In the genomic region with DNA sequence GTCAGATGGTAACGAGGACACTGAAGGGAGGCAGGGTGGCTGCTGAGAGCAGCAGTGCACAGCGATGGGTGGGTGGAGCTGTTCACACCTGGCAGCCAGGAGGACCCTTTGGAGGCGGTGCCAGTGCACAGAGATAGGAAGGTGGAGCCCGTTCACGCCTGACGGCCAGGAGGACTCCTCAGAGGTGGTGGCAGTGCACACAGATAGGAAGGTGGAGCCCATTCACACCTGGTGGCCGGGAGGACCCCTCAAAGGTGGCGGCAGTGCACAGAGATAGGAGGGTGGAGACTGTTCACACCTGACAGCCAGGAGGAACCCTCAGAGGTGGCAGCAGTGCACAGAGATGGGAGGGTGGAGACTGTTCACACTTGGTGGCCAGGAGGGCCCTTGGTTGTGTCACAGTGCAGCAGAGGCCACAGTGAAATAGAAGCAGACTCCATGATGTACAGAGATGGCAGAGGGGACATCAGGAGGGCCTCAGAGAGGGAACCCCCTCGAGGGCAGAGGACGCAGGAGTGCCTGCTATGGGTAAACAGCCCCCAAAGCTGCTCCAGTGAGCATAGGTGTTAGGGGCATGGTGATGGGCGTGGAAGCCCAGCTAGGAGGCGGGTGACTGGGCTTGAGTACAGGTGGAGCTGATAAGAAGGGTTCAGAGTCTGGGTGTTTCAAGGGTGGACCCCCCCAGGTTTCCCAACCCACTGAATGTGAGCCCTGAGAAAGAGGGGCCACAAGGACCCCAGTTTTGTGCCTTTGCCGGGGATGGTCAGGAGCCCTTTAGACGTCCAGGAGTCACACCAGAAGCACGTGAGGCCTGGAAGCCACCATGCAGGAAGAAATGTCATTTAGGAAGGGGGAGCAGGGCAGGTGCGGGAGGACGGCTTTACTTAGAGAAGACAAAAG, we compare ENCODE assay signal across 19 cellular contexts.
A peak's percentile ranks its signal among the peaks of the same experiment; 100 is the strongest.
DNase-seq lines count a peak whose midpoint lies in the region; ATAC-seq and TF ChIP-seq lines count a peak whose summit lies in the region.
"Had no signal": no experiment of that assay in that cellular context is flagged by ENCODE, and none has a peak within 500 bp of the region (broad histone marks: within the 10 kb centered on the region; RNA-seq: fewer than 3 reads in every experiment).

No MANE protein-coding gene starts in this region.

- H3K23ac ChIP-seq in IMR-90 (ENCODE audit: low read depth, low read length) (no peak overlapping the region), neuronal stem cell (ENCODE audit: low read depth, low read length, poor library complexity) (peak overlapping the region; percentile 9)

- H4K91ac ChIP-seq in IMR-90 (ENCODE audit: insufficient read depth, low read depth, low read length): no peak overlapping the region
- no peak overlapping the region for H4K91ac ChIP-seq in neuronal stem cell (ENCODE audit: low read depth, low read length, poor library complexity)

- H3K4me1 Mint-ChIP-seq in type B pancreatic cell (ENCODE audit: unreplicated experiment): no peaks in the 10 kb centered on the region
- H3K4me1 Mint-ChIP-seq: CD4-positive, CD25-positive, alpha-beta regulatory T cell had no signal

- H3K4ac ChIP-seq in IMR-90 (ENCODE audit: low read depth, low read length) (no peak overlapping the region), neuronal stem cell (ENCODE audit: low read length) (peak overlapping the region; percentile 7)

- H2BK12ac ChIP-seq in neuronal stem cell (ENCODE audit: low read length): no peak overlapping the region

- POLR2A ChIA-PET in IMR-90 (lab: Charles Lee; ENCODE audit: unreplicated experiment): no interaction called here

- no peak overlapping the region for H2AK5ac ChIP-seq in IMR-90 (ENCODE audit: low read depth, low read length)
- H2AK5ac ChIP-seq in neuronal stem cell (ENCODE audit: low read depth, low read length): peak overlapping the region; percentile 48

- H2BK20ac ChIP-seq in IMR-90 (ENCODE audit: low read depth, low read length): no peak overlapping the region

- no peak overlapping the region for H3K56ac ChIP-seq in IMR-90 (ENCODE audit: extremely low read depth, insufficient read depth, low read length)

- H2AK9ac ChIP-seq in IMR-90 (replicated peaks; ENCODE audit: low read depth, low read length, poor library complexity): no peak overlapping the region

- no peak overlapping the region for H3K18ac ChIP-seq in IMR-90 (ENCODE audit: low read depth, low read length)
- peak overlapping the region; percentile 38 for H3K18ac ChIP-seq in neuronal stem cell (ENCODE audit: low read length)

- ATAC-seq in IMR-90 (ENCODE audit: low read depth): no peak
- no peak for ATAC-seq in RWPE2 (ENCODE audit: low read depth)
- no peak for ATAC-seq in HG02571 (IDR thresholded peaks at IDR 0.05; ENCODE audit: unreplicated experiment)

- no peak overlapping the region for H4K5ac ChIP-seq in IMR-90 (ENCODE audit: low read depth, low read length)

- H3K4me2 ChIP-seq in IMR-90 (ENCODE audit: low read depth, low read length): no peak overlapping the region
- no peak overlapping the region for H3K4me2 ChIP-seq in neuronal stem cell (ENCODE audit: insufficient read depth, low read length, poor library complexity, severe bottlenecking)

- no peaks in the 10 kb centered on the region for H3K4me1 ChIP-seq in IMR-90 (ENCODE audit: control insufficient read depth, insufficient read depth, low read length)
- H3K4me1 ChIP-seq in RWPE2 (ENCODE audit: insufficient read depth, poor library complexity, severe bottlenecking): no peaks in the 10 kb centered on the region
- peaks cover 0 to 13% of the 10 kb centered on the region in 2 donors for H3K4me1 ChIP-seq in neuronal stem cell (ENCODE audit: control insufficient read depth in 2 of 2, insufficient read depth in 1 of 2, low read depth in 1 of 2, low read length in 2 of 2)

- no peak overlapping the region for H2BK120ac ChIP-seq in IMR-90 (ENCODE audit: low read depth, low read length)
- H2BK120ac ChIP-seq in neuronal stem cell (ENCODE audit: low read depth, low read length): peak overlapping the region; percentile 52

- H3K27ac ChIP-seq in IMR-90 (ENCODE audit: insufficient read depth, low read length): no peak overlapping the region
- no peak overlapping the region for H3K27ac ChIP-seq in RWPE2 (ENCODE audit: poor library complexity, severe bottlenecking)
- no peak overlapping the region for H3K27ac ChIP-seq in neuronal stem cell (replicated peaks; ENCODE audit: low read length)

- no TSS peak for BruUV-seq in IMR-90 (replicated peaks; lab: Mats Ljungman, UMichigan)

- H3K79me1 ChIP-seq in IMR-90 (ENCODE audit: low read depth in 1 of 2, low read length in 2 of 2) (no peaks in the 10 kb centered on the region), neuronal stem cell (ENCODE audit: low read depth, low read length) (no peaks in the 10 kb centered on the region)

- H3K36me3 Mint-ChIP-seq in type B pancreatic cell: no peaks in the 10 kb centered on the region
- H3K36me3 Mint-ChIP-seq: CD4-positive, CD25-positive, alpha-beta regulatory T cell; IgD-negative memory B cell had no signal

- dilution Hi-C loops in IMR-90 (cut with HindIII; ENCODE audit: low sequenced_read_pairs, unreplicated experiment): no loop called here

- DNase-seq in IMR-90: no peak
- peak; percentile 33 for DNase-seq in RWPE2 (ENCODE audit: low spot score)
- no peak for DNase-seq in neuronal stem cell (ENCODE audit: low spot score)
- peak; percentile 58 for DNase-seq in type B pancreatic cell (ENCODE audit: extremely low spot score, unreplicated experiment)
- DNase-seq in mucosa of gallbladder (ENCODE audit: low spot score): no peak
- DNase-seq in NCI-H2081 treated with DMSO at 0.1 percent for 48 hours (lab: John Stamatoyannopoulos, UW): no peak
- DNase-seq: CD4-positive, CD25-positive, alpha-beta regulatory T cell; EL; GF-D8; H7; HFFc6; MV-4-11; NCI-H1694; NCI-H2081; NCI-H2171 treated with DMSO at 0.1 percent for 48 hours; NCI-H446; Right ventricle myocardium superior had no signal

- no peaks in the 10 kb centered on the region for H3K36me3 ChIP-seq in IMR-90 (ENCODE audit: control insufficient read depth, insufficient read depth, low read length)
- H3K36me3 ChIP-seq in RWPE2 (ENCODE audit: low read depth): no peaks in the 10 kb centered on the region
- no peaks in the 10 kb centered on the region for H3K36me3 ChIP-seq in neuronal stem cell (replicated peaks in 1 of 2; ENCODE audit: control insufficient read depth in 2 of 2, insufficient read depth in 2 of 2, low read length in 2 of 2)

- intact Hi-C loops in IMR-90 (cut with micrococcal nuclease): no loop called here

- TF ChIP-seq CTCF in IMR-90 (conservative IDR thresholded peaks at IDR 0.05; ENCODE audit: low read depth, low read length) (no peak), RWPE2 (IDR thresholded peaks at IDR 0.05; ENCODE audit: poor library complexity, severe bottlenecking) (no peak), type B pancreatic cell (conservative IDR thresholded peaks at IDR 0.05) (no peak)

- H3K27me3 Mint-ChIP-seq in type B pancreatic cell: peaks cover 27% of the 10 kb centered on the region
- H3K27me3 Mint-ChIP-seq: IgD-negative memory B cell had no signal

- in situ Hi-C loops in IMR-90 (cut with MboI; ENCODE audit: low sequenced_read_pairs): no loop called here

- no peak overlapping the region for H4K8ac ChIP-seq in IMR-90 (ENCODE audit: low read depth in 2 of 2, low read length in 2 of 2)
- H4K8ac ChIP-seq in neuronal stem cell (ENCODE audit: low read depth, low read length): no peak overlapping the region

- H3K27me3 ChIP-seq in IMR-90 (ENCODE audit: control insufficient read depth, insufficient read depth, low read length): no peaks in the 10 kb centered on the region
- H3K27me3 ChIP-seq in RWPE2 (ENCODE audit: insufficient read depth, poor library complexity, severe bottlenecking): no peaks in the 10 kb centered on the region
- peaks cover 0 to 2% (median 0%) of the 10 kb centered on the region in 3 experiments for H3K27me3 ChIP-seq in neuronal stem cell (ENCODE audit: control insufficient read depth in 3 of 3, insufficient read depth in 3 of 3, low read depth in 1 of 3, low read length in 3 of 3)

- H3K9me3 ChIP-seq in IMR-90 (ENCODE audit: control insufficient read depth, insufficient read depth, low read length): peaks cover 44% of the 10 kb centered on the region
- H3K9me3 ChIP-seq in RWPE2 (ENCODE audit: severe bottlenecking): no peaks in the 10 kb centered on the region
- peaks cover 0 to 4% of the 10 kb centered on the region in 2 donors for H3K9me3 ChIP-seq in neuronal stem cell (replicated peaks in 1 of 2; ENCODE audit: control insufficient read depth in 2 of 2, insufficient read depth in 1 of 2, low read depth in 1 of 2, low read length in 2 of 2)

- H3K9me1 ChIP-seq in IMR-90 (ENCODE audit: insufficient read depth, low read length): no peaks in the 10 kb centered on the region

- H3K9ac ChIP-seq in IMR-90 (ENCODE audit: low read depth, low read length) (no peak overlapping the region), neuronal stem cell (ENCODE audit: low read depth, low read length, poor library complexity) (no peak overlapping the region)

- WGBS in IMR-90 (ENCODE audit: extremely low coverage in 2 of 2, insufficient read length in 1 of 2), 2 experiments: 46% methylated on average over 8 of the region's 17 CpGs; no CpG with 5 or more reads in 1 of the 2 experiments
- no CpG with 5 or more reads among the region's 17 CpGs for WGBS in neuronal stem cell (ENCODE audit: extremely low coverage in 2 of 2, insufficient read length in 2 of 2, insufficient replicate concordance in 1 of 2), 2 donors

- no peak overlapping the region for H3K4me3 Mint-ChIP-seq in type B pancreatic cell
- H3K4me3 Mint-ChIP-seq: CD4-positive, CD25-positive, alpha-beta regulatory T cell; HFFc6; IgD-negative memory B cell had no signal

- H2BK5ac ChIP-seq in IMR-90 (ENCODE audit: low read depth, low read length, poor library complexity, severe bottlenecking): no peak overlapping the region
- H2BK5ac ChIP-seq in neuronal stem cell (ENCODE audit: low read length): no peak overlapping the region

- H3K9me3 Mint-ChIP-seq in type B pancreatic cell: no peaks in the 10 kb centered on the region
- H3K9me3 Mint-ChIP-seq: CD4-positive, CD25-positive, alpha-beta regulatory T cell had no signal

- no peak overlapping the region for H2BK15ac ChIP-seq in IMR-90 (ENCODE audit: low read depth, low read length)
- peak overlapping the region; percentile 71 for H2BK15ac ChIP-seq in neuronal stem cell (ENCODE audit: low read length)

- no peak for TF ChIP-seq RAD21 in IMR-90 (IDR thresholded peaks at IDR 0.05; ENCODE audit: low read length)

- H3K14ac ChIP-seq in IMR-90 (replicated peaks; ENCODE audit: low read depth, low read length): no peak overlapping the region
- peak overlapping the region; percentile 14 for H3K14ac ChIP-seq in neuronal stem cell (ENCODE audit: low read length)

- H3K4me3 ChIP-seq in IMR-90 (ENCODE audit: insufficient read depth, low read depth, low read length): no peak overlapping the region
- no peak overlapping the region for H3K4me3 ChIP-seq in RWPE2 (ENCODE audit: severe bottlenecking)
- H3K4me3 ChIP-seq in neuronal stem cell (ENCODE audit: low read length in 2 of 2): no peak overlapping the region

- CTCF ChIA-PET in IMR-90 (lab: Yijun Ruan, JAX): no interaction called here

- no peak for TF ChIP-seq POLR2A in IMR-90 (IDR thresholded peaks at IDR 0.05; ENCODE audit: low read depth, low read length)

- H2AFZ ChIP-seq in IMR-90 (replicated peaks; ENCODE audit: low read length, poor library complexity) (peak overlapping the region; percentile 32), neuronal stem cell (ENCODE audit: low read length) (no peak overlapping the region)

- no peak overlapping the region for H3K27ac Mint-ChIP-seq in type B pancreatic cell
- H3K27ac Mint-ChIP-seq: CD4-positive, CD25-positive, alpha-beta regulatory T cell; HFFc6; IgD-negative memory B cell had no signal

- H4K20me1 ChIP-seq in IMR-90 (ENCODE audit: insufficient read depth, low read length): no peaks in the 10 kb centered on the region

Comparison
In these comparisons a context has a peak if more than half of its experiments do, and no peak if none do; other contexts are left out.
1. DNase-seq: peak in RWPE2 (single experiment) and type B pancreatic cell (single experiment); none in IMR-90 (single experiment), neuronal stem cell (single experiment), mucosa of gallbladder (single experiment) and NCI-H2081 treated with DMSO at 0.1 percent for 48 hours (single experiment).